Comparison of ENCODE assay signal across 8 cellular contexts in the genomic region with DNA sequence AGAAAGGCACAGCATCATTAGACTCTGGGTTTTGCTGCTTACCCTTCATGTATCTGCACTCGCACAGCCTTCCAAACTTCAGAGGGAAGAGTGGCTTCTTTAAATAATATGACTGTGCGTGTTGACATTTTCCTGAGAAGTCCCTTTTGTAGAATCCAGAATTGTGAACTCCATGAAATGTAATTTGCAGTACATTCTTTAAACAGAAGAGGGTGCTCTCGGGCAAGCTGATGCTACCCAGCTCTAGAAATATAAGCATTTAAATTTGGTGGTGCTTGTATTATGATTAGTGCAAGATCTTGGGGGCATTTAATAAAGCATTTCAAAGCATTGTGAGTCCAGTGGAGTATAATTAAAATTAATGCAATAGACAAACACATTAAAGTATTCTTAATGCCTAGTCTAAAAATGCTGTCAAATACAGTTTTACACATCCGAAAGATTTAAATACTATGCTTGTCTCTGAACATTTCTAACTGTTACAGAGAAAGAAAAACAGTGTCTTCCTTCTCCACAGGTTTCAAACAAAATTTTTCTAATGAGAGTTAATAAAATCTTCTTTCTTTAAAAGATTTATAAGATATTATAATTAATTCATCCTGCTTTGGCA. TPM values are rescaled to one million over a fixed set of nuclear protein-coding genes. Genes with fewer than 3 reads are reported as not detected.
DNase-seq lines count a peak whose midpoint lies in the region; ATAC-seq, FAIRE-seq and TF ChIP-seq lines count a peak whose summit lies in the region.

No MANE protein-coding gene starts in this region.

- H3K27ac ChIP-seq in tibial artery = no peak overlapping the region

- peaks cover 8 to 14% (median 11%) of the 10 kb centered on the region in 3 donors for H3K36me3 ChIP-seq in tibial artery

- H3K27me3 ChIP-seq in tibial artery = no peaks in the 10 kb centered on the region

- FAIRE-seq in GM12892 (lab: Jason Lieb, UNC) = peak; percentile 48

- no peak for ATAC-seq in HG02571 (IDR thresholded peaks at IDR 0.05; ENCODE audit: unreplicated experiment)
- ATAC-seq in GM19395 (IDR thresholded peaks at IDR 0.05; ENCODE audit: unreplicated experiment) = no peak

- intact Hi-C loops in tibial artery (cut with DNase I; ENCODE audit: low total_unique reads) = no loop called here

- no peaks in the 10 kb centered on the region for H3K9me3 ChIP-seq in tibial artery

- H3K4me3 ChIP-seq in WI38 (ENCODE audit: low read depth, low read length) (no peak overlapping the region), tibial artery (no peak overlapping the region)

- no peak for TF ChIP-seq POLR2A in GM12892 (IDR thresholded peaks at IDR 0.05; ENCODE audit: low read depth, low read length)

- no peaks in the 10 kb centered on the region for H3K4me1 ChIP-seq in tibial artery

- DNase-seq in AG08396 (ENCODE audit: low spot score) (peak; percentile 35), GM12892 (ENCODE audit: insufficient read length) (no peak), NCI-H1417 treated with DMSO at 0.1 percent for 48 hours (lab: John Stamatoyannopoulos, UW) (peak; percentile 47), hepatic stellate cell (ENCODE audit: low spot score) (peak; percentile 17), tibial artery (no peak)

- TF ChIP-seq CTCF in WI38 (IDR thresholded peaks at IDR 0.05; ENCODE audit: low read depth, low read length) = peak; percentile 62
- TF ChIP-seq CTCF in tibial artery (IDR thresholded peaks at IDR 0.05) = peak; percentile 40 to 56

RNA-seq across cellular contexts. Expression of a gene that starts 17.3 kb away (rescaled TPM):
- not detected for polyA plus RNA-seq in GM12892 (2012; ENCODE audit: missing spikeins)

Comparison
In these comparisons a context has a peak if more than half of its experiments do, and no peak if none do; other contexts are left out.
1. DNase-seq: peak in AG08396 (single experiment), NCI-H1417 treated with DMSO at 0.1 percent for 48 hours (single experiment) and hepatic stellate cell (single experiment); none in GM12892 (single experiment) and tibial artery (0 of 2).